ENCODE assay signal across 9 cellular contexts in genomic region chr13:113585828-113586355, GRCh38. TPM values are rescaled to one million over a fixed set of nuclear protein-coding genes. Genes with fewer than 3 reads are reported as not detected.
DNase-seq lines count a peak whose midpoint lies in the region; ATAC-seq, FAIRE-seq and TF ChIP-seq lines count a peak whose summit lies in the region.
"Had no signal": no experiment of that assay in that cellular context is flagged by ENCODE, and none has a peak within 500 bp of the region (broad histone marks: within the 10 kb centered on the region; RNA-seq: fewer than 3 reads in every experiment).

No MANE protein-coding gene starts in this region.

- DNase-seq in A673 (ENCODE audit: low spot score) (no peak), HT-29 (ENCODE audit: low spot score) (peak; percentile 70), astrocyte (ENCODE audit: low read depth) (no peak), mesenchymal stem cell (no peak), NCI-H2029 treated with DMSO at 0.1 percent for 48 hours (lab: John Stamatoyannopoulos, UW) (no peak)

- peak overlapping the region; percentile 78 for H3K9ac ChIP-seq in astrocyte (ENCODE audit: low read length)
- H3K9ac ChIP-seq in mesenchymal stem cell (ENCODE audit: low read length): peak overlapping the region; percentile 80

- H3K36me3 ChIP-seq in A673 (ENCODE audit: insufficient read depth, low read length, poor library complexity, severe bottlenecking) (peaks cover 34% of the 10 kb centered on the region), astrocyte (ENCODE audit: insufficient read depth, low read length) (peaks cover 14% of the 10 kb centered on the region), mesenchymal stem cell (ENCODE audit: control insufficient read depth in 1 of 2, insufficient read depth in 2 of 2, low read depth in 1 of 2, low read length in 2 of 2) (peaks cover 35 to 41% of the 10 kb centered on the region in 2 experiments)

- no peak overlapping the region for H2AK5ac ChIP-seq in mesenchymal stem cell (ENCODE audit: low read length, severe bottlenecking)

- H3K14ac ChIP-seq in mesenchymal stem cell (ENCODE audit: low read length in 2 of 2): no peak overlapping the region

- no peak for FAIRE-seq in astrocyte (lab: Jason Lieb, UNC)
- FAIRE-seq: TTC549 had no signal

- H3K4me2 ChIP-seq in astrocyte (ENCODE audit: low read length) (peak overlapping the region; percentile 93), mesenchymal stem cell (ENCODE audit: low read length, poor library complexity, severe bottlenecking) (peak overlapping the region; percentile 33)

- POLR2A ChIA-PET in A673 (lab: Charles Lee; ENCODE audit: low non-redundant PET): no interaction called here

- H2AFZ ChIP-seq in astrocyte (ENCODE audit: low read depth, low read length) (no peak overlapping the region), mesenchymal stem cell (ENCODE audit: low read depth, low read length) (no peak overlapping the region)

- H2BK5ac ChIP-seq in mesenchymal stem cell (ENCODE audit: low read depth, low read length, poor library complexity, severe bottlenecking): no peak overlapping the region

- WGBS in mesenchymal stem cell: 89% methylated on average over 9 of the region's 11 CpGs

- peaks cover 1% of the 10 kb centered on the region for H3K4me1 Mint-ChIP-seq in astrocyte (ENCODE audit: low read depth, unreplicated experiment)

- no peak overlapping the region for H3K18ac ChIP-seq in mesenchymal stem cell (ENCODE audit: low read depth in 1 of 2, low read length in 2 of 2)

- H3K23ac ChIP-seq in mesenchymal stem cell (ENCODE audit: low read length in 2 of 2): no peak overlapping the region

- H3K36me3 Mint-ChIP-seq in astrocyte (ENCODE audit: low read depth, unreplicated experiment): peaks cover 1% of the 10 kb centered on the region

- H4K20me1 ChIP-seq in astrocyte (ENCODE audit: insufficient read depth, low read length): peaks cover 51% of the 10 kb centered on the region

- H3K27me3 Mint-ChIP-seq in astrocyte (ENCODE audit: low read depth, unreplicated experiment): no peaks in the 10 kb centered on the region

- peaks cover 55% of the 10 kb centered on the region for H3K79me2 ChIP-seq in astrocyte (ENCODE audit: insufficient read depth, low read length)

- no peak overlapping the region for H2BK15ac ChIP-seq in mesenchymal stem cell (ENCODE audit: low read depth, poor library complexity, severe bottlenecking)

- intact Hi-C loops in A673 (cut with micrococcal nuclease; ENCODE audit: unreplicated experiment): no loop called here

- no peak overlapping the region for H2BK12ac ChIP-seq in mesenchymal stem cell (ENCODE audit: low read length in 2 of 2)

- TF ChIP-seq CTCF in A673 (conservative IDR thresholded peaks at IDR 0.05; ENCODE audit: low read depth, low read length): no peak
- TF ChIP-seq CTCF in astrocyte (IDR thresholded peaks at IDR 0.05; ENCODE audit: insufficient read depth, low read depth, low read length): no peak

- peaks cover 16% of the 10 kb centered on the region for H3K79me1 ChIP-seq in mesenchymal stem cell (replicated peaks; ENCODE audit: low read length, poor library complexity, severe bottlenecking)

- H3K4ac ChIP-seq in mesenchymal stem cell (ENCODE audit: low read depth in 1 of 2, low read length in 2 of 2): no peak overlapping the region

- CTCF ChIA-PET in A673 (lab: Charles Lee): no interaction called here

- H4K8ac ChIP-seq in mesenchymal stem cell (ENCODE audit: low read length): no peak overlapping the region

- no peak overlapping the region for H2BK120ac ChIP-seq in mesenchymal stem cell (ENCODE audit: low read depth, low read length)

- H3K4me1 ChIP-seq in A673 (ENCODE audit: insufficient read depth, low read length, poor library complexity, severe bottlenecking): peaks cover 7% of the 10 kb centered on the region
- H3K4me1 ChIP-seq in astrocyte (ENCODE audit: insufficient read depth, low read length): peaks cover 4% of the 10 kb centered on the region
- H3K4me1 ChIP-seq in mesenchymal stem cell (ENCODE audit: control insufficient read depth, insufficient read depth, low read depth, low read length): peaks cover 17% of the 10 kb centered on the region

- no peaks in the 10 kb centered on the region for H3K27me3 ChIP-seq in A673 (replicated peaks; ENCODE audit: insufficient read depth, low read depth, low read length, poor library complexity)
- H3K27me3 ChIP-seq in astrocyte (ENCODE audit: insufficient read depth, low read length): no peaks in the 10 kb centered on the region
- peaks cover 0 to 4% of the 10 kb centered on the region in 2 experiments for H3K27me3 ChIP-seq in mesenchymal stem cell (ENCODE audit: control insufficient read depth in 1 of 2, insufficient read depth in 1 of 2, low read length in 2 of 2)

- H3K9me3 Mint-ChIP-seq in astrocyte (ENCODE audit: unreplicated experiment): peaks cover 2% of the 10 kb centered on the region

- peak overlapping the region; percentile 79 for H3K4me3 ChIP-seq in A673 (ENCODE audit: low read depth, low read length, poor library complexity, severe bottlenecking)
- peak overlapping the region; percentile 73 for H3K4me3 ChIP-seq in astrocyte (ENCODE audit: insufficient read depth, low read depth, low read length)
- H3K4me3 ChIP-seq in mesenchymal stem cell (ENCODE audit: insufficient read depth in 1 of 2, low read depth in 1 of 2, low read length in 2 of 2): peak overlapping the region in 1 of 2 experiments; percentile 80

- H3K9me3 ChIP-seq in A673 (ENCODE audit: low read depth, low read length, poor library complexity, severe bottlenecking): no peaks in the 10 kb centered on the region
- no peaks in the 10 kb centered on the region for H3K9me3 ChIP-seq in astrocyte (ENCODE audit: insufficient read depth, low read depth, low read length)
- no peaks in the 10 kb centered on the region for H3K9me3 ChIP-seq in mesenchymal stem cell (ENCODE audit: control insufficient read depth, low read length)

- peak overlapping the region; percentile 59 for H3K27ac Mint-ChIP-seq in astrocyte (ENCODE audit: unreplicated experiment)

- no peak overlapping the region for H4K91ac ChIP-seq in mesenchymal stem cell (ENCODE audit: low read length)

- ATAC-seq in GM19463 (IDR thresholded peaks at IDR 0.05; ENCODE audit: unreplicated experiment): no peak
- ATAC-seq in GM21825 (IDR thresholded peaks at IDR 0.05; ENCODE audit: unreplicated experiment): no peak
- no peak for ATAC-seq in GM19035 (IDR thresholded peaks at IDR 0.05; ENCODE audit: unreplicated experiment)

- H3K4me3 Mint-ChIP-seq in astrocyte (ENCODE audit: unreplicated experiment): peak overlapping the region; percentile 92

- H3K27ac ChIP-seq in A673 (ENCODE audit: low read depth, low read length, poor library complexity, severe bottlenecking): peak overlapping the region; percentile 82
- no peak overlapping the region for H3K27ac ChIP-seq in astrocyte (ENCODE audit: low read depth, low read length)
- H3K27ac ChIP-seq in mesenchymal stem cell (ENCODE audit: low read length, poor library complexity, severe bottlenecking): no peak overlapping the region

- TSS peak; percentile 79 for BruUV-seq in A673 (replicated peaks; lab: Mats Ljungman, UMichigan)

RNA-seq across cellular contexts. Expression of gene TFDP1, which starts 1.3 kb away (rescaled TPM):
- total RNA-seq in A673 (2021) (141 and 153 TPM in 2 replicates), astrocyte (39.0 and 49.4 TPM in 2 replicates)
- 164 and 177 TPM in 2 replicates for total RNA-seq in HT-29 (2014; rRNA removed; shearing (Covaris generic))
- polyA plus RNA-seq in mesenchymal stem cell (2013, experiment 1 of 2): 60.2 TPM
- 62.5 TPM for polyA plus RNA-seq in mesenchymal stem cell (2013, experiment 2 of 2)
